In the genomic region with DNA sequence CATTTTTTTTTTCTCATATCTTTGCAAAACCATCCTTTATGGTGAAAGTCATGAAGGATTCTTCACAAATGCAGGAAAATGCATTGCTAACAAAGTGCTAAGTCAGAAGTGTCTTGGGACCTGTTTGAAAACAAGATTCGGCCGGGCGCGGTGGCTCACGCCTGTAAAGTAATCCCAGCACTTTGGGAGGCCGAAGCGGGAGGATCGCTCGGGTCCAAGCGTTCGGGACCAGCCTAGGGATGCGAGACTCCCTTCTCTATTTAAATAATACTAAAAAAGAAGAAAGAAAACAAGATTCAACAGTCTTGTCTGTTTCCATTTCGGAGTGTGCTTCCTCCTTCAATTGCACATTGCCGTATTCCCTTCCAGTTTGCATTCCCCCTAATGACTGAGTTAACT, we compare ENCODE assay signal across 8 cellular contexts. TPM values are rescaled to one million over a fixed set of nuclear protein-coding genes. Genes with fewer than 3 reads are reported as not detected.
A peak's percentile ranks its signal among the peaks of the same experiment; 100 is the strongest.
DNase-seq lines count a peak whose midpoint lies in the region; ATAC-seq and TF ChIP-seq lines count a peak whose summit lies in the region.

No MANE protein-coding gene starts in this region.

- intact Hi-C loops in activated CD4-positive, alpha-beta T cell treated with anti-CD3 and anti-CD28 coated beads for 36 hours (cut with DNase I, micrococcal nuclease) = loop anchor here (1.0 to 5.0 kb wide), 14 partner anchors 8 to 410 kb away; a partner anchor contains a TSS

- POLR2A ChIA-PET in activated CD4-positive, alpha-beta T cell treated with anti-CD3 and anti-CD28 coated beads for 36 hours (lab: Charles Lee) = interaction anchor here (0.6 to 1.6 kb wide), 3 partner anchors 57 to 96 kb away, joined by 3 to 13 read pairs (median 3); a partner anchor contains a TSS

- no peaks in the 10 kb centered on the region for H3K36me3 ChIP-seq in thoracic aorta

- H3K4me3 ChIP-seq in thoracic aorta = peak overlapping the region; percentile 90

- peaks cover 11 to 22% of the 10 kb centered on the region in 2 donors for H3K4me1 ChIP-seq in thoracic aorta (ENCODE audit: control insufficient read depth in 1 of 2, low read depth in 2 of 2)

- H3K27me3 ChIP-seq in thoracic aorta (replicated peaks; ENCODE audit: insufficient read depth) = no peaks in the 10 kb centered on the region

- ATAC-seq in activated CD4-positive, alpha-beta T cell treated with anti-CD3 and anti-CD28 coated beads for 36 hours = no peak
- ATAC-seq in activated naive CD8-positive, alpha-beta T cell treated with anti-CD3 and anti-CD28 coated beads, Interleukin-2, amount 50 U/mL, for 24 hours = no peak
- ATAC-seq in thoracic aorta (ENCODE audit: insufficient number of reproducible peaks, low FRiP score, low read depth) (no peak), HG02852 (IDR thresholded peaks at IDR 0.05; ENCODE audit: unreplicated experiment) (no peak), GM19452 (IDR thresholded peaks at IDR 0.05; ENCODE audit: unreplicated experiment) (no peak)

- peak overlapping the region; percentile 80 for H3K27ac Mint-ChIP-seq in activated CD4-positive, alpha-beta T cell treated with anti-CD3 and anti-CD28 coated beads for 36 hours
- H3K27ac Mint-ChIP-seq in activated naive CD8-positive, alpha-beta T cell treated with anti-CD3 and anti-CD28 coated beads, Interleukin-2, amount 50 U/mL, for 24 hours = peak overlapping the region; percentile 89

- H3K27ac ChIP-seq in thoracic aorta = peak overlapping the region; percentile 65 to 68

- no peaks in the 10 kb centered on the region for H3K27me3 Mint-ChIP-seq in activated CD4-positive, alpha-beta T cell treated with anti-CD3 and anti-CD28 coated beads for 36 hours
- H3K27me3 Mint-ChIP-seq in activated naive CD8-positive, alpha-beta T cell treated with anti-CD3 and anti-CD28 coated beads, Interleukin-2, amount 50 U/mL, for 24 hours = no peaks in the 10 kb centered on the region

- no peaks in the 10 kb centered on the region for H3K9me3 Mint-ChIP-seq in activated CD4-positive, alpha-beta T cell treated with anti-CD3 and anti-CD28 coated beads for 36 hours (ENCODE audit: low read depth)
- H3K9me3 Mint-ChIP-seq in activated naive CD8-positive, alpha-beta T cell treated with anti-CD3 and anti-CD28 coated beads, Interleukin-2, amount 50 U/mL, for 24 hours = no peaks in the 10 kb centered on the region

- peaks cover 2% of the 10 kb centered on the region for H3K36me3 Mint-ChIP-seq in activated CD4-positive, alpha-beta T cell treated with anti-CD3 and anti-CD28 coated beads for 36 hours (ENCODE audit: low read depth)
- H3K36me3 Mint-ChIP-seq in activated naive CD8-positive, alpha-beta T cell treated with anti-CD3 and anti-CD28 coated beads, Interleukin-2, amount 50 U/mL, for 24 hours (ENCODE audit: low read depth) = no peaks in the 10 kb centered on the region

- CTCF ChIA-PET in activated CD4-positive, alpha-beta T cell treated with anti-CD3 and anti-CD28 coated beads for 36 hours (lab: Charles Lee) = interaction anchor here (0.6 to 4.5 kb wide), 19 partner anchors 7 to 141 kb away, joined by 3 to 47 read pairs (median 5); a partner anchor contains a TSS

- DNase-seq in activated CD4-positive, alpha-beta T cell treated with anti-CD3 and anti-CD28 coated beads for 36 hours = no peak
- DNase-seq in activated CD4-positive, alpha-beta T cell treated with anti-CD3 and anti-CD28 coated beads for 48 hours = no peak
- DNase-seq in activated naive CD8-positive, alpha-beta T cell treated with anti-CD3 and anti-CD28 coated beads, Interleukin-2, amount 50 U/mL, for 24 hours = no peak
- DNase-seq in left kidney (ENCODE audit: low read depth, low spot score) (peak; percentile 17), thoracic aorta (ENCODE audit: low spot score) (no peak)
- DNase-seq in stimulated activated naive CD4-positive, alpha-beta T cell (lab: John Stamatoyannopoulos, UW) = no peak

- no peaks in the 10 kb centered on the region for H3K9me3 ChIP-seq in thoracic aorta

- peaks cover 23% of the 10 kb centered on the region for H3K4me1 Mint-ChIP-seq in activated CD4-positive, alpha-beta T cell treated with anti-CD3 and anti-CD28 coated beads for 36 hours
- H3K4me1 Mint-ChIP-seq in activated naive CD8-positive, alpha-beta T cell treated with anti-CD3 and anti-CD28 coated beads, Interleukin-2, amount 50 U/mL, for 24 hours = peaks cover 29% of the 10 kb centered on the region

- no peak for TF ChIP-seq CTCF in thoracic aorta (IDR thresholded peaks at IDR 0.05)

- H3K4me3 Mint-ChIP-seq in activated CD4-positive, alpha-beta T cell treated with anti-CD3 and anti-CD28 coated beads for 36 hours = peak overlapping the region; percentile 93
- peak overlapping the region; percentile 93 for H3K4me3 Mint-ChIP-seq in activated naive CD8-positive, alpha-beta T cell treated with anti-CD3 and anti-CD28 coated beads, Interleukin-2, amount 50 U/mL, for 24 hours

RNA-seq across cellular contexts. Expression of a gene that starts 0.8 kb away (rescaled TPM):
- total RNA-seq in activated CD4-positive, alpha-beta T cell treated with anti-CD3 and anti-CD28 coated beads for 36 hours = 1 to 10 TPM; 1.4 to 3.5 TPM
- total RNA-seq in thoracic aorta = 1 to 10 TPM; 5.6 to 6.2 TPM

RNA-seq across cellular contexts. Expression of a gene that starts 8.1 kb away (rescaled TPM):
- 10 to 100 TPM in 1 of 2 experiments, 1 to 10 TPM in 1; 9.0 to 10.7 TPM for total RNA-seq in activated CD4-positive, alpha-beta T cell treated with anti-CD3 and anti-CD28 coated beads for 36 hours
- total RNA-seq in thoracic aorta = 10 to 100 TPM; 11.4 to 12.0 TPM

RNA-seq across cellular contexts. Expression of a gene that starts 16.9 kb away (rescaled TPM):
- not detected for total RNA-seq in activated CD4-positive, alpha-beta T cell treated with anti-CD3 and anti-CD28 coated beads for 36 hours
- total RNA-seq in thoracic aorta = not detected

RNA-seq across cellular contexts. Expression of a gene that starts 33.1 kb away (rescaled TPM):
- under 1 TPM; 0.72 to 0.94 TPM for total RNA-seq in activated CD4-positive, alpha-beta T cell treated with anti-CD3 and anti-CD28 coated beads for 36 hours
- total RNA-seq in thoracic aorta = not detected

RNA-seq across cellular contexts. Expression of a gene that starts 51.2 kb away (rescaled TPM):
- total RNA-seq in activated CD4-positive, alpha-beta T cell treated with anti-CD3 and anti-CD28 coated beads for 36 hours = 100 to 1,000 TPM in 1 of 2 experiments, 10 to 100 TPM in 1; 99.4 to 126 TPM
- total RNA-seq in thoracic aorta = 10 to 100 TPM; 25.7 to 51.4 TPM
